Comparison of ENCODE assay signal across 23 cellular contexts in genomic region chr3:1191061-1191460, GRCh38.
DNase-seq lines count a peak whose midpoint lies in the region; FAIRE-seq and TF ChIP-seq lines count a peak whose summit lies in the region.
"Had no signal": no experiment of that assay in that cellular context is flagged by ENCODE, and none has a peak within 500 bp of the region (broad histone marks: within the 10 kb centered on the region; RNA-seq: fewer than 3 reads in every experiment).

No MANE protein-coding gene starts in this region.

- H3K27me3 ChIP-seq in hepatocyte (no peaks in the 10 kb centered on the region), colonic mucosa (no peaks in the 10 kb centered on the region)
- H3K27me3 ChIP-seq: BE2C, MG63 had no signal

- H4K20me1 ChIP-seq in hepatocyte (ENCODE audit: insufficient read depth, poor library complexity, severe bottlenecking): no peaks in the 10 kb centered on the region

- intact Hi-C loops in colonic mucosa (cut with DNase I): no loop called here

- H3K4me2 ChIP-seq in hepatocyte: no peak overlapping the region
- H3K4me2 ChIP-seq: GM23338 had no signal

- 88% methylated on average over 1 of the region's 1 CpG for WGBS in hepatocyte (ENCODE audit: low lambda C conversion rate, missing lambda C conversion rate)

- TF ChIP-seq CTCF in astrocyte of the spinal cord (IDR thresholded peaks at IDR 0.05; ENCODE audit: low read depth, low read length): no peak
- no peak for TF ChIP-seq CTCF in hepatocyte (IDR thresholded peaks at IDR 0.05; ENCODE audit: poor library complexity)
- no peak for TF ChIP-seq CTCF in colonic mucosa (IDR thresholded peaks at IDR 0.05)

- in situ Hi-C loops in astrocyte of the spinal cord (cut with HindIII; ENCODE audit: low sequenced_read_pairs): no loop called here

- H3K4me1 ChIP-seq in hepatocyte (ENCODE audit: insufficient read depth) (no peaks in the 10 kb centered on the region), colonic mucosa (no peaks in the 10 kb centered on the region)
- H3K4me1 ChIP-seq: BE2C, HAP-1 had no signal

- H3K9ac ChIP-seq in colonic mucosa (ENCODE audit: low read depth in 2 of 2, low read length in 2 of 2): no peak overlapping the region

- FAIRE-seq in RCC 7860 (lab: Jason Lieb, UNC): peak; percentile 92
- FAIRE-seq: GM18507 had no signal

- H3K4me3 ChIP-seq in astrocyte of the spinal cord (ENCODE audit: low read depth, low read length) (no peak overlapping the region), hepatocyte (no peak overlapping the region), colonic mucosa (no peak overlapping the region)
- H3K4me3 ChIP-seq: GM23338, HAP-1, MG63 had no signal

- H3K9me3 ChIP-seq in hepatocyte (ENCODE audit: low read depth) (no peaks in the 10 kb centered on the region), colonic mucosa (no peaks in the 10 kb centered on the region)
- H3K9me3 ChIP-seq: BE2C, HAP-1, MG63 had no signal

- DNase-seq in RCC 7860 (ENCODE audit: low spot score) (peak; percentile 93), astrocyte of the spinal cord (ENCODE audit: low read depth, low spot score) (peak; percentile 15), hepatocyte (ENCODE audit: low spot score) (peak; percentile 5), renal cortical epithelial cell (ENCODE audit: low read depth) (peak; percentile 88), A172 (ENCODE audit: low spot score) (no peak), germinal center (ENCODE audit: low spot score) (no peak), colonic mucosa (no peak)
- DNase-seq: BE2C; CD8-positive, alpha-beta memory T cell; DMS153; HFFc6; IMR-90; KG1; MG63; NCI-H1105 treated with DMSO at 0.1 percent for 48 hours; NCI-H2029; NCI-H446; NCI-H524 treated with DMSO at 0.1 percent for 48 hours; NCI-H774; Right ventricle myocardium superior had no signal

- H3K27ac ChIP-seq in hepatocyte (no peak overlapping the region), colonic mucosa (no peak overlapping the region)

- no peaks in the 10 kb centered on the region for H3K9me2 ChIP-seq in hepatocyte (replicated peaks; ENCODE audit: insufficient read depth)

- H3K36me3 ChIP-seq in hepatocyte (replicated peaks; ENCODE audit: insufficient read depth, low read depth): no peaks in the 10 kb centered on the region
- H3K36me3 ChIP-seq in colonic mucosa: no peaks in the 10 kb centered on the region
- H3K36me3 ChIP-seq: BE2C, HAP-1, MG63 had no signal

- no peak overlapping the region for H2AFZ ChIP-seq in hepatocyte
- H2AFZ ChIP-seq: GM23338 had no signal

- H3K79me2 ChIP-seq in hepatocyte: no peaks in the 10 kb centered on the region

Comparison
In these comparisons a context has a peak if more than half of its experiments do, and no peak if none do; other contexts are left out.
1. DNase-seq: peak in RCC 7860 (single experiment), astrocyte of the spinal cord (single experiment), hepatocyte (single experiment) and renal cortical epithelial cell (single experiment); none in A172 (single experiment), germinal center (single experiment) and colonic mucosa (single experiment).